In genomic region chr10:17984563-17984962, GRCh38 we compare ENCODE assay signal across 21 cellular contexts. TPM values are rescaled to one million over a fixed set of nuclear protein-coding genes. Genes with fewer than 3 reads are reported as not detected.
DNase-seq lines count a peak whose midpoint lies in the region; ATAC-seq, FAIRE-seq and TF ChIP-seq lines count a peak whose summit lies in the region.
"Had no signal": no experiment of that assay in that cellular context is flagged by ENCODE, and none has a peak within 500 bp of the region (broad histone marks: within the 10 kb centered on the region; RNA-seq: fewer than 3 reads in every experiment).

No MANE protein-coding gene starts in this region.

- WGBS in A549 (ENCODE audit: missing lambda C conversion rate) = 63% methylated on average over 4 of the region's 4 CpGs

- DNase-seq in A549 (ENCODE audit: low read depth in 1 of 2, low spot score in 1 of 2) (no peak), GM12891 (ENCODE audit: insufficient read length, low spot score) (no peak), NOMO-1 treated with DMSO at 0.1 percent for 48 hours (lab: John Stamatoyannopoulos, UW; ENCODE audit: unreplicated experiment) (peak; percentile 64), PC-3 (no peak), dorsolateral prefrontal cortex (no peak), cerebellar cortex (ENCODE audit: low spot score) (no peak)
- DNase-seq: BE2C; CD8-positive, alpha-beta T cell; COR-L47; DMS153; DMS79 treated with DMSO at 0.1 percent for 48 hours; GDM1; H7 had no signal

- H2AFZ ChIP-seq in PC-3 (ENCODE audit: low read length) = no peak overlapping the region
- H2AFZ ChIP-seq: GM23338 had no signal

- H4K20me1 ChIP-seq in PC-3 (ENCODE audit: low read length) = no peaks in the 10 kb centered on the region

- H3K27me3 ChIP-seq in PC-3 (ENCODE audit: low read length) (no peaks in the 10 kb centered on the region), dorsolateral prefrontal cortex (no peaks in the 10 kb centered on the region)

- H3K79me2 ChIP-seq in PC-3 (ENCODE audit: low read length) = no peaks in the 10 kb centered on the region

- H3K36me3 ChIP-seq in PC-3 (ENCODE audit: low read depth, low read length) = no peaks in the 10 kb centered on the region
- H3K36me3 ChIP-seq: BE2C had no signal

- intact Hi-C loops in PC-3 (cut with micrococcal nuclease) = no loop called here
- intact Hi-C loops in dorsolateral prefrontal cortex (cut with DNase I) = no loop called here

- no peaks in the 10 kb centered on the region for H3K9me2 ChIP-seq in PC-3 (replicated peaks; ENCODE audit: low read length)

- TF ChIP-seq POLR2A in A549 (IDR thresholded peaks at IDR 0.05; ENCODE audit: low read length) (no peak), GM12891 (IDR thresholded peaks at IDR 0.05; ENCODE audit: low read depth, low read length) (no peak)

- peak overlapping the region; percentile 39 for H3K4me2 ChIP-seq in A549
- 0 out of 2 replicates have a peak overlapping the region, but pooled peaks have one; percentile 22 for H3K4me2 ChIP-seq in PC-3 (ENCODE audit: low read length)
- H3K4me2 ChIP-seq: GM23338 had no signal

- TF ChIP-seq CTCF in A549 (IDR thresholded peaks at IDR 0.05) = no peak
- TF ChIP-seq CTCF in PC-3 (conservative IDR thresholded peaks at IDR 0.05; ENCODE audit: low read depth, low read length) = no peak
- no peak for TF ChIP-seq CTCF in dorsolateral prefrontal cortex (IDR thresholded peaks at IDR 0.05 in 54 of 56, conservative IDR thresholded peaks at IDR 0.05 in 2 of 56; ENCODE audit: low read depth in 1 of 56, partially characterized antibody in 56 of 56)

- no peak for TF ChIP-seq RAD21 in A549 (conservative IDR thresholded peaks at IDR 0.05 in 1 of 2, IDR thresholded peaks at IDR 0.05 in 1 of 2)

- no peak for TF ChIP-seq EP300 in A549 (IDR thresholded peaks at IDR 0.05)

- BruUV-seq in PC-3 (replicated peaks; lab: Mats Ljungman, UMichigan) = no TSS peak

- no peaks in the 10 kb centered on the region for H3F3A ChIP-seq in PC-3 (ENCODE audit: low read length, unreplicated experiment)

- no peak for ATAC-seq in A549
- no peak for ATAC-seq in PC-3
- no peak for ATAC-seq in GM18907 (IDR thresholded peaks at IDR 0.05; ENCODE audit: unreplicated experiment)
- ATAC-seq in GM19035 (IDR thresholded peaks at IDR 0.05; ENCODE audit: unreplicated experiment) = no peak
- ATAC-seq: CD8-positive, alpha-beta T cell; GM23338 had no signal

- no peak for FAIRE-seq in A549 (lab: Jason Lieb, UNC)
- FAIRE-seq in GM12891 (lab: Jason Lieb, UNC) = peak; percentile 9
- FAIRE-seq: D721Med had no signal

- H3K9ac ChIP-seq in PC-3 (ENCODE audit: low read length) = no peak overlapping the region

- H3K9me3 ChIP-seq in A549 = no peaks in the 10 kb centered on the region
- no peaks in the 10 kb centered on the region for H3K9me3 ChIP-seq in PC-3 (ENCODE audit: low read length)
- H3K9me3 ChIP-seq: BE2C had no signal

- peaks cover 23% of the 10 kb centered on the region for H3K4me1 ChIP-seq in A549
- H3K4me1 ChIP-seq in PC-3 (ENCODE audit: insufficient read depth, low read length) = peaks cover 19% of the 10 kb centered on the region
- H3K4me1 ChIP-seq: BE2C had no signal

- CTCF ChIA-PET in A549 (lab: Yijun Ruan, JAX) (no interaction called here), PC-3 (lab: Charles Lee) (no interaction called here)

- H3K27ac ChIP-seq in A549 (no peak overlapping the region; a peak in 1 of 6 replicates), PC-3 (ENCODE audit: low read length) (no peak overlapping the region), dorsolateral prefrontal cortex (no peak overlapping the region)
- H3K27ac ChIP-seq: C4-2B had no signal

- no peak overlapping the region for H3K4me3 ChIP-seq in A549
- no peak overlapping the region for H3K4me3 ChIP-seq in PC-3 (ENCODE audit: low read length)
- no peak overlapping the region for H3K4me3 ChIP-seq in dorsolateral prefrontal cortex
- H3K4me3 ChIP-seq: GM23338 had no signal

- POLR2A ChIA-PET in A549 (lab: Yijun Ruan, JAX) = no interaction called here
- POLR2A ChIA-PET in PC-3 (lab: Charles Lee; ENCODE audit: unreplicated experiment) = no interaction called here

TF ChIP-seq in A549, 52 proteins besides CTCF, POLR2A, EP300 and RAD21:
- no peak for TF ChIP-seq JUN (IDR thresholded peaks at IDR 0.05)
- TF ChIP-seq CEBPB (IDR thresholded peaks at IDR 0.05) = peak in 1 of 2 experiments; percentile 14; a peak in 1 of 4 replicates

TF ChIP-seq in GM12891, 5 proteins besides CTCF, POLR2A, EP300 and RAD21:
- no peak for TF ChIP-seq POU2F2 (IDR thresholded peaks at IDR 0.05; ENCODE audit: low read depth, low read length)
- TF ChIP-seq PAX5 (IDR thresholded peaks at IDR 0.05; ENCODE audit: insufficient read depth, low read length, severe bottlenecking) = no peak
- no peak for TF ChIP-seq TAF1 (IDR thresholded peaks at IDR 0.05; ENCODE audit: low read depth, low read length)
- no peak for TF ChIP-seq POLR2AphosphoS5 (IDR thresholded peaks at IDR 0.05; ENCODE audit: low read depth, low read length)
- TF ChIP-seq SPI1 (IDR thresholded peaks at IDR 0.05; ENCODE audit: low read depth, low read length) = no peak

RNA-seq across cellular contexts. Expression of gene SLC39A12, which starts 32.8 kb away (rescaled TPM):
- polyA plus RNA-seq in A549 (2011; rRNA removed) (not detected in 2 replicates), A549 (2017; fragmentation: RNase III; extraction: RNeasy Plus Mini Kit Qiagen cat#74134 plus additional on column Dnase treatment) (not detected in 3 replicates)
- polyA plus RNA-seq in A549 (2012; cell fraction: cytosol; rRNA removed) = not detected in 2 replicates
- polyA plus RNA-seq in A549 (2012; cell fraction: nucleus; rRNA removed) = not detected in 2 replicates
- not detected in 2 replicates for polyA minus RNA-seq in A549 (2011; rRNA and poly(A)+ RNA removed)
- not detected for polyA plus RNA-seq in GM12891 (2012; ENCODE audit: low read depth, missing spikeins)
- total RNA-seq in PC-3 (2014; rRNA removed) (not detected in 2 replicates), dorsolateral prefrontal cortex (100 to 1,000 TPM in 1 of 120 experiments, 10 to 100 TPM in 119; 10.7 to 112 (median 30.9) TPM)
- total RNA-seq: A172; CD8-positive, alpha-beta T cell; GM23338; HT-29 had no signal
- polyA plus RNA-seq: AG04450, GM23338 had no signal

Comparison
In these comparisons a context has a peak if more than half of its experiments do, and no peak if none do; other contexts are left out.
1. RNA of gene SLC39A12, which starts 32.8 kb away (total RNA-seq): 10.7 to 112 TPM in dorsolateral prefrontal cortex; not detected in PC-3; every median in the first group is over 10 times any median in the second.